Comparison of ENCODE assay signal across 16 cellular contexts in the genomic region with DNA sequence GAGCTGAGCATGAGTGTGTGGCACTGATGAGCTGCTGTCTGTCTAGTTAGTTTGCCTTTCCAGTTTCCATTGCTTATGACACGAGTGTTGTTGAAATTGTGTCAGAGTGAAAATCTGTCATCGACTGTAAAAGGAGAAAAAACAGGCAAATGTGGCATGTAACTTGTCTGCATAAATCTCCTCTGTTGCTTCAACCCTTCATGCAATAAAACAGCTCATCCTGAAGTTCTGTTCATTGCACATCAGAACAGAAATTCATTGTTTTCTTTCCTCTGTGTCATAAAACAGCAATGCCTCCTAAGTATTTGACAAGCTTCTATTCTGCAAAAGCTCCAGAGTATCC.
DNase-seq lines count a peak whose midpoint lies in the region; ATAC-seq, FAIRE-seq and TF ChIP-seq lines count a peak whose summit lies in the region.
"Had no signal": no experiment of that assay in that cellular context is flagged by ENCODE, and none has a peak within 500 bp of the region (broad histone marks: within the 10 kb centered on the region; RNA-seq: fewer than 3 reads in every experiment).

No MANE protein-coding gene starts in this region.

- in situ Hi-C loops in G401 (cut with HindIII; ENCODE audit: low sequenced_read_pairs) = no loop called here

- no peaks in the 10 kb centered on the region for H3K36me3 Mint-ChIP-seq in astrocyte (ENCODE audit: low read depth, unreplicated experiment)
- no peaks in the 10 kb centered on the region for H3K36me3 Mint-ChIP-seq in stimulated activated naive B cell treated with anti-CD40 and anti-IgM and Interleukin-4, amounts not matched to agents 10 μg/mL and 1 μg/mL and 100 μg/mL, for 72 hours
- H3K36me3 Mint-ChIP-seq: CD4-positive, alpha-beta memory T cell had no signal

- peak overlapping the region; percentile 64 for H3K27ac Mint-ChIP-seq in astrocyte (ENCODE audit: unreplicated experiment)
- H3K27ac Mint-ChIP-seq in stimulated activated naive B cell treated with anti-CD40 and anti-IgM and Interleukin-4, amounts not matched to agents 10 μg/mL and 1 μg/mL and 100 μg/mL, for 72 hours = no peak overlapping the region
- H3K27ac Mint-ChIP-seq: CD4-positive, alpha-beta memory T cell; H9 had no signal

- H3K9ac ChIP-seq in astrocyte (ENCODE audit: low read length) (no peak overlapping the region), keratinocyte (ENCODE audit: control insufficient read depth, extremely low read depth, insufficient read depth, low read length) (no peak overlapping the region)

- H3K27me3 Mint-ChIP-seq in astrocyte (ENCODE audit: low read depth, unreplicated experiment) = no peaks in the 10 kb centered on the region
- H3K27me3 Mint-ChIP-seq in stimulated activated naive B cell treated with anti-CD40 and anti-IgM and Interleukin-4, amounts not matched to agents 10 μg/mL and 1 μg/mL and 100 μg/mL, for 72 hours = no peaks in the 10 kb centered on the region

- H3K9me3 Mint-ChIP-seq in astrocyte (ENCODE audit: unreplicated experiment) = no peaks in the 10 kb centered on the region
- peaks cover 0 to 1% of the 10 kb centered on the region in 2 donors for H3K9me3 Mint-ChIP-seq in stimulated activated naive B cell treated with anti-CD40 and anti-IgM and Interleukin-4, amounts not matched to agents 10 μg/mL and 1 μg/mL and 100 μg/mL, for 72 hours
- H3K9me3 Mint-ChIP-seq: H9 had no signal

- no peaks in the 10 kb centered on the region for H3K9me1 ChIP-seq in keratinocyte (ENCODE audit: control insufficient read depth, extremely low read depth, insufficient read depth, low read length)

- peaks cover 56% of the 10 kb centered on the region for H3K4me1 Mint-ChIP-seq in astrocyte (ENCODE audit: low read depth, unreplicated experiment)
- H3K4me1 Mint-ChIP-seq in stimulated activated naive B cell treated with anti-CD40 and anti-IgM and Interleukin-4, amounts not matched to agents 10 μg/mL and 1 μg/mL and 100 μg/mL, for 72 hours = no peaks in the 10 kb centered on the region
- H3K4me1 Mint-ChIP-seq: CD4-positive, alpha-beta memory T cell; H9 had no signal

- H3K9me3 ChIP-seq in astrocyte (ENCODE audit: insufficient read depth, low read depth, low read length) (no peaks in the 10 kb centered on the region), keratinocyte (ENCODE audit: control insufficient read depth, low read depth, low read length) (no peaks in the 10 kb centered on the region)
- H3K9me3 ChIP-seq: BE2C had no signal

- H3K36me3 ChIP-seq in astrocyte (ENCODE audit: insufficient read depth, low read length) (no peaks in the 10 kb centered on the region), keratinocyte (ENCODE audit: control insufficient read depth in 2 of 2, extremely low read depth in 1 of 2, insufficient read depth in 2 of 2, low read length in 2 of 2) (no peaks in the 10 kb centered on the region)
- H3K36me3 ChIP-seq: BE2C had no signal

- H4K20me1 ChIP-seq in astrocyte (ENCODE audit: insufficient read depth, low read length) (no peaks in the 10 kb centered on the region), keratinocyte (ENCODE audit: control insufficient read depth, extremely low read depth, insufficient read depth, low read length) (no peaks in the 10 kb centered on the region)

- H3K4me1 ChIP-seq in astrocyte (ENCODE audit: insufficient read depth, low read length) (peaks cover 44% of the 10 kb centered on the region), keratinocyte (ENCODE audit: control insufficient read depth, extremely low read depth, insufficient read depth, low read length) (peaks cover 27% of the 10 kb centered on the region), foreskin keratinocyte (peaks cover 23% of the 10 kb centered on the region)
- H3K4me1 ChIP-seq: BE2C had no signal

- DNase-seq in ELR (ENCODE audit: low read depth) (peak; percentile 19), astrocyte (ENCODE audit: low read depth) (no peak), keratinocyte (ENCODE audit: low read depth, low spot score) (no peak), skeletal muscle cell (ENCODE audit: low read depth) (peak; percentile 67), foreskin keratinocyte (no peak), G401 (ENCODE audit: low spot score) (no peak)
- no peak for DNase-seq in stimulated activated naive B cell treated with anti-CD40 and anti-IgM and Interleukin-4, amounts not matched to agents 10 μg/mL and 1 μg/mL and 100 μg/mL, for 72 hours
- no peak for DNase-seq in activated effector memory CD4-positive, alpha-beta T cell treated with anti-CD3 and anti-CD28 coated beads, Interleukin-2, amount 50 U/mL, for 16 hours
- DNase-seq: BE2C; CD4-positive, alpha-beta memory T cell; DND-41; H9; NCI-H226; NCI-H526 treated with DMSO at 0.1 percent for 48 hours; SIG-M5 had no signal

- no peak overlapping the region for H3K4me3 Mint-ChIP-seq in astrocyte (ENCODE audit: unreplicated experiment)
- H3K4me3 Mint-ChIP-seq in stimulated activated naive B cell treated with anti-CD40 and anti-IgM and Interleukin-4, amounts not matched to agents 10 μg/mL and 1 μg/mL and 100 μg/mL, for 72 hours = no peak overlapping the region
- H3K4me3 Mint-ChIP-seq: CD4-positive, alpha-beta memory T cell; H9 had no signal

- H3K79me2 ChIP-seq in astrocyte (ENCODE audit: insufficient read depth, low read length) = no peaks in the 10 kb centered on the region
- no peaks in the 10 kb centered on the region for H3K79me2 ChIP-seq in keratinocyte (ENCODE audit: control insufficient read depth, insufficient read depth, low read length)

- FAIRE-seq in astrocyte (lab: Jason Lieb, UNC) (peak; percentile 37), keratinocyte (lab: Jason Lieb, UNC) (peak; percentile 17)
- FAIRE-seq: D721Med had no signal

- no peaks in the 10 kb centered on the region for H3K27me3 ChIP-seq in astrocyte (ENCODE audit: insufficient read depth, low read length)
- H3K27me3 ChIP-seq in keratinocyte (ENCODE audit: control insufficient read depth, extremely low read depth, insufficient read depth, low read length) = no peaks in the 10 kb centered on the region
- H3K27me3 ChIP-seq in foreskin keratinocyte = no peaks in the 10 kb centered on the region
- H3K27me3 ChIP-seq: BE2C had no signal

- H3K27ac ChIP-seq in astrocyte (ENCODE audit: low read depth, low read length) = no peak overlapping the region
- no peak overlapping the region for H3K27ac ChIP-seq in keratinocyte (ENCODE audit: control insufficient read depth, insufficient read depth, low read length)
- H3K27ac ChIP-seq in foreskin keratinocyte = no peak overlapping the region

- H3K4me2 ChIP-seq in astrocyte (ENCODE audit: low read length) (peak overlapping the region; percentile 5), keratinocyte (ENCODE audit: control insufficient read depth, extremely low read depth, insufficient read depth, low read depth, low read length) (no peak overlapping the region)

- H3K4me3 ChIP-seq in astrocyte (ENCODE audit: insufficient read depth, low read depth, low read length) (no peak overlapping the region), keratinocyte (ENCODE audit: control insufficient read depth in 2 of 3, extremely low read depth in 1 of 3, insufficient read depth in 2 of 3, low read depth in 1 of 3, low read length in 3 of 3) (no peak overlapping the region), skeletal muscle cell (ENCODE audit: low read depth, low read length) (no peak overlapping the region)

- no peak overlapping the region for H2AFZ ChIP-seq in astrocyte (ENCODE audit: low read depth, low read length)
- no peak overlapping the region for H2AFZ ChIP-seq in keratinocyte (ENCODE audit: control insufficient read depth, low read length)

- TF ChIP-seq CTCF in astrocyte (IDR thresholded peaks at IDR 0.05; ENCODE audit: insufficient read depth, low read depth, low read length) = no peak
- no peak for TF ChIP-seq CTCF in keratinocyte (optimal IDR thresholded peaks at IDR 0.05 in 1 of 3, IDR thresholded peaks at IDR 0.05 in 1 of 3, conservative IDR thresholded peaks at IDR 0.05 in 1 of 3; ENCODE audit: extremely low read depth in 1 of 3, insufficient read depth in 2 of 3, low read length in 3 of 3)
- TF ChIP-seq CTCF in foreskin keratinocyte (conservative IDR thresholded peaks at IDR 0.05) = no peak

- ATAC-seq in stimulated activated naive B cell treated with anti-CD40 and anti-IgM and Interleukin-4, amounts not matched to agents 10 μg/mL and 1 μg/mL and 100 μg/mL, for 72 hours (replicated peaks) = no peak
- no peak for ATAC-seq in foreskin keratinocyte

- dilution Hi-C loops in keratinocyte (cut with MboI; ENCODE audit: extremely low pct_ligation_motif_present, low sequenced_read_pairs) = no loop called here

Comparison
In these comparisons a context has a peak if more than half of its experiments do, and no peak if none do; other contexts are left out.
1. DNase-seq: peak in ELR (single experiment) and skeletal muscle cell (single experiment); none in astrocyte (single experiment), keratinocyte (single experiment), stimulated activated naive B cell treated with anti-CD40 and anti-IgM and Interleukin-4, amounts not matched to agents 10 μg/mL and 1 μg/mL and 100 μg/mL, for 72 hours (single experiment), foreskin keratinocyte (0 of 2), activated effector memory CD4-positive, alpha-beta T cell treated with anti-CD3 and anti-CD28 coated beads, Interleukin-2, amount 50 U/mL, for 16 hours (single experiment) and G401 (single experiment).